20 cellular contexts compared by ENCODE assay signal in genomic region chr17:56358651-56359050, GRCh38.
DNase-seq lines count a peak whose midpoint lies in the region; ATAC-seq and TF ChIP-seq lines count a peak whose summit lies in the region.
"Had no signal": no experiment of that assay in that cellular context is flagged by ENCODE, and none has a peak within 500 bp of the region (broad histone marks: within the 10 kb centered on the region; RNA-seq: fewer than 3 reads in every experiment).

No MANE protein-coding gene starts in this region.

- ATAC-seq in foreskin keratinocyte, result peak; percentile 94
- ATAC-seq: A549, left lobe of liver had no signal

- CTCF ChIA-PET in A673 (lab: Charles Lee), result no interaction called here

- H3K79me2 ChIP-seq in MM.1S (ENCODE audit: low read length), result no peaks in the 10 kb centered on the region

- H3F3A ChIP-seq in MM.1S (ENCODE audit: insufficient read depth, low read length), result no peaks in the 10 kb centered on the region

- H3K27ac ChIP-seq in A673 (ENCODE audit: low read depth, low read length, poor library complexity, severe bottlenecking), result no peak overlapping the region
- H3K27ac ChIP-seq in SJCRH30, result no peak overlapping the region
- no peak overlapping the region for H3K27ac ChIP-seq in foreskin keratinocyte
- H3K27ac ChIP-seq in MM.1S (ENCODE audit: low read length), result no peak overlapping the region
- no peak overlapping the region for H3K27ac ChIP-seq in ascending aorta
- H3K27ac ChIP-seq: A549 had no signal

- DNase-seq in A673 (ENCODE audit: low spot score) (peak; percentile 11), HT1080 (ENCODE audit: low read depth) (peak; percentile 97), SJCRH30 (peak; percentile 7 to 36), foreskin keratinocyte (peak; percentile 38 to 69), posterior vena cava (ENCODE audit: low spot score) (no peak), NCI-H345 (lab: John Stamatoyannopoulos, UW) (no peak), MM.1S (no peak), ascending aorta (ENCODE audit: low spot score in 2 of 2) (no peak)
- DNase-seq: activated CD4-positive, alpha-beta T cell treated with anti-CD3 and anti-CD28 coated beads, Interleukin-2, amount 50 U/mL, for 48 hours; activated CD4-positive, CD25-positive, alpha-beta regulatory T cell; activated naive CD8-positive, alpha-beta T cell treated with anti-CD3 and anti-CD28 coated beads for 36 hours; erythroblast; KBM-7; mesendoderm; naive B cell; NCI-H187; NCI-H526 treated with DMSO at 0.1 percent for 48 hours; nucleus accumbens had no signal

- no TSS peak for BruUV-seq in A673 (replicated peaks; lab: Mats Ljungman, UMichigan)

- no peak overlapping the region for H3K4me2 ChIP-seq in MM.1S (ENCODE audit: low read depth, low read length)
- H3K4me2 ChIP-seq: A549 had no signal

- H3K9me2 ChIP-seq in MM.1S (replicated peaks; ENCODE audit: insufficient read depth, low read length), result no peaks in the 10 kb centered on the region

- H3K9ac ChIP-seq in MM.1S (ENCODE audit: low read length), result no peak overlapping the region

- H3K27me3 ChIP-seq in A673 (replicated peaks; ENCODE audit: insufficient read depth, low read depth, low read length, poor library complexity) (no peaks in the 10 kb centered on the region), SJCRH30 (no peaks in the 10 kb centered on the region), foreskin keratinocyte (no peaks in the 10 kb centered on the region), MM.1S (replicated peaks; ENCODE audit: insufficient read depth, low read length) (no peaks in the 10 kb centered on the region), ascending aorta (no peaks in the 10 kb centered on the region)

- POLR2A ChIA-PET in A673 (lab: Charles Lee; ENCODE audit: low non-redundant PET), result no interaction called here

- H3K9me3 ChIP-seq in A673 (ENCODE audit: low read depth, low read length, poor library complexity, severe bottlenecking) (no peaks in the 10 kb centered on the region), SJCRH30 (replicated peaks) (no peaks in the 10 kb centered on the region), MM.1S (replicated peaks; ENCODE audit: insufficient read depth, low read length) (no peaks in the 10 kb centered on the region), ascending aorta (no peaks in the 10 kb centered on the region)
- H3K9me3 ChIP-seq: A549 had no signal

- H2AFZ ChIP-seq in MM.1S (ENCODE audit: low read length), result no peak overlapping the region

- H3K4me1 ChIP-seq in A673 (ENCODE audit: insufficient read depth, low read length, poor library complexity, severe bottlenecking) (no peaks in the 10 kb centered on the region), SJCRH30 (peaks cover 4% of the 10 kb centered on the region; the same call in 1 of the 2 replicates), foreskin keratinocyte (peaks cover 6% of the 10 kb centered on the region), MM.1S (ENCODE audit: low read length) (no peaks in the 10 kb centered on the region), ascending aorta (no peaks in the 10 kb centered on the region)
- H3K4me1 ChIP-seq: A549 had no signal

- H3K4me3 ChIP-seq in A673 (ENCODE audit: low read depth, low read length, poor library complexity, severe bottlenecking), result no peak overlapping the region
- H3K4me3 ChIP-seq in SJCRH30, result no peak overlapping the region
- no peak overlapping the region for H3K4me3 ChIP-seq in MM.1S (ENCODE audit: low read length)
- H3K4me3 ChIP-seq in ascending aorta, result no peak overlapping the region
- H3K4me3 ChIP-seq: A549 had no signal

- intact Hi-C loops in A673 (cut with micrococcal nuclease; ENCODE audit: unreplicated experiment) (no loop called here), posterior vena cava (cut with DNase I) (no loop called here), ascending aorta (cut with DNase I) (no loop called here)

- H4K20me1 ChIP-seq in MM.1S (ENCODE audit: insufficient read depth, low read length), result no peaks in the 10 kb centered on the region

- H3K36me3 ChIP-seq in A673 (ENCODE audit: insufficient read depth, low read length, poor library complexity, severe bottlenecking) (no peaks in the 10 kb centered on the region), SJCRH30 (no peaks in the 10 kb centered on the region), MM.1S (replicated peaks; ENCODE audit: insufficient read depth, low read length) (no peaks in the 10 kb centered on the region), ascending aorta (no peaks in the 10 kb centered on the region)

- TF ChIP-seq CTCF in A673 (conservative IDR thresholded peaks at IDR 0.05; ENCODE audit: low read depth, low read length) (no peak), foreskin keratinocyte (conservative IDR thresholded peaks at IDR 0.05) (no peak), MM.1S (IDR thresholded peaks at IDR 0.05; ENCODE audit: low read length) (no peak), ascending aorta (IDR thresholded peaks at IDR 0.05) (no peak)

Comparison
In these comparisons a context has a peak if more than half of its experiments do, and no peak if none do; other contexts are left out.
1. DNase-seq: peak in A673 (single experiment), HT1080 (single experiment), SJCRH30 (2 of 2) and foreskin keratinocyte (2 of 2); none in posterior vena cava (single experiment), NCI-H345 (single experiment), MM.1S (single experiment) and ascending aorta (0 of 2).